Comparison of ENCODE assay signal across 21 cellular contexts in genomic region chr21:21010698-21011097, GRCh38. TPM values are rescaled to one million over a fixed set of nuclear protein-coding genes. Genes with fewer than 3 reads are reported as not detected.
DNase-seq lines count a peak whose midpoint lies in the region; ATAC-seq and TF ChIP-seq lines count a peak whose summit lies in the region.
"Had no signal": no experiment of that assay in that cellular context is flagged by ENCODE, and none has a peak within 500 bp of the region (broad histone marks: within the 10 kb centered on the region; RNA-seq: fewer than 3 reads in every experiment).

No MANE protein-coding gene starts in this region.

- H3K4me1 Mint-ChIP-seq in WTC11: peaks cover 29% of the 10 kb centered on the region
- H3K4me1 Mint-ChIP-seq in neural progenitor cell: no peaks in the 10 kb centered on the region
- H3K4me1 Mint-ChIP-seq: B cell, IgD-negative memory B cell had no signal

- H3K79me2 ChIP-seq in neural progenitor cell (ENCODE audit: low read depth): no peaks in the 10 kb centered on the region

- H3K9me3 ChIP-seq in neural progenitor cell (ENCODE audit: low read depth): no peaks in the 10 kb centered on the region
- H3K9me3 ChIP-seq: BLaER1 treated with 17β-estradiol and CSF1 and Interleukin-3, amounts not matched to agents 10 nM and 100 nM had no signal

- H3K27me3 Mint-ChIP-seq in WTC11 (ENCODE audit: low read depth): no peaks in the 10 kb centered on the region
- H3K27me3 Mint-ChIP-seq in neural progenitor cell (ENCODE audit: insufficient read depth, low read depth): no peaks in the 10 kb centered on the region
- H3K27me3 Mint-ChIP-seq: B cell, IgD-negative memory B cell had no signal

- ATAC-seq in WTC11 (peak; percentile 63), HG02970 (IDR thresholded peaks at IDR 0.05; ENCODE audit: low FRiP score, unreplicated experiment) (no peak)
- ATAC-seq: CD8-positive, alpha-beta T cell; GM12878; HepG2 had no signal

- H2AFZ ChIP-seq in neural progenitor cell (replicated peaks): peak overlapping the region; percentile 55

- H3K9me3 Mint-ChIP-seq in WTC11 (peaks cover 6% of the 10 kb centered on the region; the same call in 1 of the 2 replicates), neural progenitor cell (no peaks in the 10 kb centered on the region)
- H3K9me3 Mint-ChIP-seq: CD8-positive, alpha-beta T cell had no signal

- H3K36me3 Mint-ChIP-seq in WTC11 (no peaks in the 10 kb centered on the region), neural progenitor cell (no peaks in the 10 kb centered on the region)
- H3K36me3 Mint-ChIP-seq: CD8-positive, alpha-beta T cell; IgD-negative memory B cell had no signal

- CTCF ChIA-PET in WTC11 (lab: Charles Lee): interaction anchor here (0.7 to 1.3 kb wide), 4 partner anchors 9 to 91 kb away, joined by 3 to 6 read pairs (median 4); partner anchors contain the start of gene NCAM2

- TF ChIP-seq CTCF in WTC11 (IDR thresholded peaks at IDR 0.05): no peak
- no peak for TF ChIP-seq CTCF in neural progenitor cell (IDR thresholded peaks at IDR 0.05)

- H3F3A ChIP-seq in neural progenitor cell (ENCODE audit: low read depth): no peaks in the 10 kb centered on the region

- H3K4me1 ChIP-seq in neural progenitor cell: peaks cover 8% of the 10 kb centered on the region
- H3K4me1 ChIP-seq: BLaER1 treated with 17β-estradiol and CSF1 and Interleukin-3, amounts not matched to agents 10 nM and 100 nM had no signal

- no peak overlapping the region for H3K4me3 ChIP-seq in neural progenitor cell
- H3K4me3 ChIP-seq: BLaER1 treated with 17β-estradiol and CSF1 and Interleukin-3, amounts not matched to agents 10 nM and 100 nM; GM12878 had no signal

- in situ Hi-C loops in KBM-7 (cut with MboI; ENCODE audit: low pct_unique_long_range_greater_than_20kb, low sequenced_read_pairs): no loop called here

- H3K4me2 ChIP-seq in neural progenitor cell: no peak overlapping the region
- H3K4me2 ChIP-seq: BLaER1 treated with 17β-estradiol and CSF1 and Interleukin-3, amounts not matched to agents 10 nM and 100 nM had no signal

- POLR2A ChIA-PET in WTC11 (lab: Charles Lee): no interaction called here

- no peaks in the 10 kb centered on the region for H3K36me3 ChIP-seq in neural progenitor cell
- H3K36me3 ChIP-seq: BLaER1 treated with 17β-estradiol and CSF1 and Interleukin-3, amounts not matched to agents 10 nM and 100 nM had no signal

- no peak overlapping the region for H3K27ac ChIP-seq in neural progenitor cell
- H3K27ac ChIP-seq: BLaER1 treated with 17β-estradiol and CSF1 and Interleukin-3, amounts not matched to agents 10 nM and 100 nM had no signal

- no peak overlapping the region for H3K4me3 Mint-ChIP-seq in WTC11
- no peak overlapping the region for H3K4me3 Mint-ChIP-seq in neural progenitor cell
- H3K4me3 Mint-ChIP-seq: B cell; CD8-positive, alpha-beta T cell; IgD-negative memory B cell had no signal

- DNase-seq in NOMO-1 treated with DMSO at 0.1 percent for 48 hours (lab: John Stamatoyannopoulos, UW; ENCODE audit: unreplicated experiment) (peak; percentile 42), NOMO-1 treated with dmso at 0.1 percent for 144 hours (lab: John Stamatoyannopoulos, UW; ENCODE audit: unreplicated experiment) (no peak), MV-4-11 (lab: John Stamatoyannopoulos, UW) (peak; percentile 21), WTC11 (ENCODE audit: low spot score) (no peak), neural progenitor cell (ENCODE audit: low spot score) (no peak), epidermal melanocyte (ENCODE audit: insufficient read length, low spot score) (no peak), KBM-7 (no peak)
- DNase-seq: 8988T; Calu3; CD8-positive, alpha-beta T cell; DMS79 treated with DMSO at 0.1 percent for 48 hours; GF-D8; GOT3; HCEC 1CT; KG1 had no signal

- no peaks in the 10 kb centered on the region for H3K27me3 ChIP-seq in neural progenitor cell
- H3K27me3 ChIP-seq: BLaER1 treated with 17β-estradiol and CSF1 and Interleukin-3, amounts not matched to agents 10 nM and 100 nM had no signal

- H4K20me1 ChIP-seq in neural progenitor cell (ENCODE audit: low read depth): no peaks in the 10 kb centered on the region
- H4K20me1 ChIP-seq: BLaER1 treated with 17β-estradiol and CSF1 and Interleukin-3, amounts not matched to agents 10 nM and 100 nM had no signal

- peak overlapping the region; percentile 42; the same call in 1 of the 2 replicates for H3K27ac Mint-ChIP-seq in WTC11
- no peak overlapping the region for H3K27ac Mint-ChIP-seq in neural progenitor cell
- H3K27ac Mint-ChIP-seq: B cell; CD8-positive, alpha-beta T cell; IgD-negative memory B cell had no signal

- H3K9ac ChIP-seq in neural progenitor cell: no peak overlapping the region
- H3K9ac ChIP-seq: BLaER1 treated with 17β-estradiol and CSF1 and Interleukin-3, amounts not matched to agents 10 nM and 100 nM had no signal

TF ChIP-seq in WTC11, 78 proteins besides CTCF, POLR2A, EP300 and RAD21 (continues in another document):
- TF ChIP-seq MXD4 (CRISPR knock-in tag; IDR thresholded peaks at IDR 0.05; ENCODE audit: borderline replicate concordance) (no peak), PRRX2 (CRISPR knock-in tag; IDR thresholded peaks at IDR 0.05) (no peak), GABPB1 (CRISPR knock-in tag; IDR thresholded peaks at IDR 0.05) (no peak), NR2C2 (CRISPR knock-in tag; IDR thresholded peaks at IDR 0.05) (no peak), NFATC4 (CRISPR knock-in tag; IDR thresholded peaks at IDR 0.05) (no peak), ZNF232 (CRISPR knock-in tag; IDR thresholded peaks at IDR 0.05) (no peak), RELA (CRISPR knock-in tag; IDR thresholded peaks at IDR 0.05; ENCODE audit: borderline replicate concordance) (no peak), E2F5 (CRISPR knock-in tag; IDR thresholded peaks at IDR 0.05) (no peak), ATF1 (CRISPR knock-in tag; IDR thresholded peaks at IDR 0.05) (no peak), ZNF396 (CRISPR knock-in tag; IDR thresholded peaks at IDR 0.05; ENCODE audit: borderline replicate concordance) (no peak)
- TF ChIP-seq, protein P1, sequence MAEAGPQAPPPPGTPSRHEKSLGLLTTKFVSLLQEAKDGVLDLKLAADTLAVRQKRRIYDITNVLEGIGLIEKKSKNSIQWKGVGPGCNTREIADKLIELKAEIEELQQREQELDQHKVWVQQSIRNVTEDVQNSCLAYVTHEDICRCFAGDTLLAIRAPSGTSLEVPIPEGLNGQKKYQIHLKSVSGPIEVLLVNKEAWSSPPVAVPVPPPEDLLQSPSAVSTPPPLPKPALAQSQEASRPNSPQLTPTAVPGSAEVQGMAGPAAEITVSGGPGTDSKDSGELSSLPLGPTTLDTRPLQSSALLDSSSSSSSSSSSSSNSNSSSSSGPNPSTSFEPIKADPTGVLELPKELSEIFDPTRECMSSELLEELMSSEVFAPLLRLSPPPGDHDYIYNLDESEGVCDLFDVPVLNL (CRISPR knock-in tag; IDR thresholded peaks at IDR 0.05; ENCODE audit: borderline replicate concordance, low read depth): no peak
- TF ChIP-seq, protein P2, sequence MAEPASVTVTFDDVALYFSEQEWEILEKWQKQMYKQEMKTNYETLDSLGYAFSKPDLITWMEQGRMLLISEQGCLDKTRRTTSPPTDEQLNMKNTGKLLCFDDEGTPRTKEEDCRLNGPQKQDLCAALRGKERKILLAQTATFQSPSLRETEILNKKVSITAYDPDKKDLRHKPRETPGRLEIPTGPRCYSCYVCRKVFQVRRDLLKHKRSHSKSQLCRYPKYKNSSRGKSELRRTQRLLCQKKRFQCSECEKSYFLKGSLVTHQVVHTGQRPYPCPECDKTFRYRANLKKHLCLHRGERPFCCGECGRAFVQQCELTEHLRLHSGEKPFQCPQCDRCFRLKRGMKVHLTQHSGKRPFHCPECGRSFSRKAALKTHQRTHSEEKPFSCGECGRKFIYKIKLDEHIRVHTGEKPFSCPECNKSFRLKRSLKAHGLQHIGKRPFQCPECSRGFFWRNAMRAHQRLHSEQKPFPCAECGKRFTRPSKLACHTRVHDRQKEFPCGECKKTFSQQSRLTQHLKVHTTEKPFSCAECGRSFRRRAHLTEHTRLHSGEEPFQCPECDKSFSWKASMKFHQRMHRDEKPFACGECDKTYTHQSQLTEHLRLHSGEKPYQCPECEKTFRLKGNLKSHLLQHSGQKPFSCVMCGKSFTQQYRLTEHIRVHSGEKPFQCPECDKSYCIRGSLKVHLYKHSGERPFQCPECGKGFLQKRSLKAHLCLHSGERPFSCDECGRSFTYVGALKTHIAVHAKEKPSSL (CRISPR knock-in tag; conservative IDR thresholded peaks at IDR 0.05): no peak

RNA-seq across cellular contexts. Expression of gene NCAM2, which starts 12.5 kb away (rescaled TPM):
- 0.64 to 1.6 TPM (median 0.94 TPM) in 3 replicates for total RNA-seq in WTC11 (2021)
- 0.40 and 0.84 TPM in 2 replicates for total RNA-seq in neural progenitor cell (ENCODE audit: low replicate concordance)
- total RNA-seq: B cell; Calu3; CD8-positive, alpha-beta T cell; HepG2 had no signal

Comparison
In these comparisons a context has a peak if more than half of its experiments do, and no peak if none do; other contexts are left out.
1. DNase-seq: peak in NOMO-1 treated with DMSO at 0.1 percent for 48 hours (single experiment) and MV-4-11 (single experiment); none in NOMO-1 treated with dmso at 0.1 percent for 144 hours (single experiment), WTC11 (single experiment), neural progenitor cell (single experiment), epidermal melanocyte (single experiment) and KBM-7 (single experiment).